Comparison of ENCODE assay signal across 11 cellular contexts in the genomic region with DNA sequence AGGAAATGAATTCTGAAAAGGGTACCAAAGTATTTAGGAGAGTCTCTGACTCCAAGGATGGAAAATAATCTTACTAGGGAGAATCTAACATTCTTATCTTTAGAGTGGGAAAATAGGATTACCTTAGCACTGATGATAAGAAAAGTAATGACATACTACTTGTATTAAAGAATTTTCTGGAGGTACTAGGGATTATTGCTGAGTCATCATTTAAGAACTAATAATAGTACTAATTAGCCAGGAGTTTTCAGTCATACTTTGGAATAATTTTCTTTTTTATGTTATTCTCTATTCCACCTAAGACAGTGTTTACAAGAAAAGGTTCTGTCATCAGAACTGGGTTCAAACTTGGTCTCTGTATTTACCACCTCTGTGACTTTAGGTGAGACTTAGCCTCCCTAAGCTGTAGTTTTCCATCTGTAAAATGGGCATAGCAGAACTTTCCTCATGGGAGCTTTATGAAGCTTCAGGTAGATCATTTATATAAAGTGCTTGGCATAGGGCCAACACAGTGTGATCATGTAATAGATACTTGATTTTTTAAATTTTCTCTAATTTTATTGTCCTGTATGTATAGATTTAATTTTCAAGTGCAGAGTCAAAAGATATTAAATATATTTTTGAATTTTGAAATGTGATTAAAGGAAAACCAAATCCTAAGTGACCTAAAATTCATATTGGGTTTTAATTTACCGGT. TPM values are rescaled to one million over a fixed set of nuclear protein-coding genes. Genes with fewer than 3 reads are reported as not detected.
DNase-seq lines count a peak whose midpoint lies in the region; ATAC-seq, FAIRE-seq and TF ChIP-seq lines count a peak whose summit lies in the region.
"Had no signal": no experiment of that assay in that cellular context is flagged by ENCODE, and none has a peak within 500 bp of the region (broad histone marks: within the 10 kb centered on the region; RNA-seq: fewer than 3 reads in every experiment).

No MANE protein-coding gene starts in this region.

- H3K9ac ChIP-seq in smooth muscle cell (ENCODE audit: low read depth) = no peak overlapping the region

- TF ChIP-seq POLR2A in H54 (IDR thresholded peaks at IDR 0.05; ENCODE audit: low read depth, low read length) = no peak

- no peak for TF ChIP-seq EP300 in Ishikawa (IDR thresholded peaks at IDR 0.05; ENCODE audit: borderline replicate concordance)

- TF ChIP-seq CTCF in ascending aorta (IDR thresholded peaks at IDR 0.05) (no peak), foreskin keratinocyte (conservative IDR thresholded peaks at IDR 0.05) (no peak), smooth muscle cell (IDR thresholded peaks at IDR 0.05; ENCODE audit: borderline replicate concordance, insufficient read depth, poor library complexity, severe bottlenecking) (no peak)

- no peak for TF ChIP-seq RAD21 in Ishikawa (IDR thresholded peaks at IDR 0.05; ENCODE audit: low read depth)

- intact Hi-C loops in ascending aorta (cut with DNase I) = no loop called here

- H3K4me2 ChIP-seq in smooth muscle cell = no peak overlapping the region

- DNase-seq in ascending aorta (ENCODE audit: low spot score in 2 of 2) (no peak), foreskin keratinocyte (no peak), smooth muscle cell (lab: John Stamatoyannopoulos, UW; ENCODE audit: unreplicated experiment) (no peak), NCI-H1436 (lab: John Stamatoyannopoulos, UW) (no peak), H54 (ENCODE audit: insufficient read length, low spot score) (no peak), H7 (no peak)
- DNase-seq: BE2C, DMS79, SHP77 had no signal

- ATAC-seq in foreskin keratinocyte = no peak
- ATAC-seq in GM21367 (IDR thresholded peaks at IDR 0.05; ENCODE audit: unreplicated experiment) = no peak

- H3K4me3 ChIP-seq in ascending aorta = no peak overlapping the region
- H3K4me3 ChIP-seq in smooth muscle cell = no peak overlapping the region
- H3K4me3 ChIP-seq in H7 (ENCODE audit: insufficient read depth, low read depth, low read length) = no peak overlapping the region

- no peaks in the 10 kb centered on the region for H4K20me1 ChIP-seq in smooth muscle cell (ENCODE audit: low read depth)

- no peaks in the 10 kb centered on the region for H3K79me2 ChIP-seq in smooth muscle cell (ENCODE audit: low read depth)

- H3K27me3 ChIP-seq in ascending aorta (no peaks in the 10 kb centered on the region), foreskin keratinocyte (no peaks in the 10 kb centered on the region), smooth muscle cell (ENCODE audit: low read depth) (no peaks in the 10 kb centered on the region), H7 (ENCODE audit: control insufficient read depth, insufficient read depth, low read length) (no peaks in the 10 kb centered on the region)
- H3K27me3 ChIP-seq: BE2C had no signal

- 100% methylated on average over 1 of the region's 1 CpG for WGBS in smooth muscle cell (ENCODE audit: low lambda C conversion rate)

- H3K9me3 ChIP-seq in ascending aorta (no peaks in the 10 kb centered on the region), smooth muscle cell (replicated peaks; ENCODE audit: low read depth) (no peaks in the 10 kb centered on the region)
- H3K9me3 ChIP-seq: BE2C had no signal

- H3K4me1 ChIP-seq in ascending aorta = peaks cover 0 to 6% of the 10 kb centered on the region in 2 donors
- H3K4me1 ChIP-seq in foreskin keratinocyte = peaks cover 44% of the 10 kb centered on the region
- H3K4me1 ChIP-seq in smooth muscle cell (ENCODE audit: low read depth) = no peaks in the 10 kb centered on the region
- H3K4me1 ChIP-seq: BE2C had no signal

- no peaks in the 10 kb centered on the region for H3F3A ChIP-seq in smooth muscle cell (ENCODE audit: low read depth)

- FAIRE-seq in H54 (lab: Jason Lieb, UNC) = no peak

- no peak overlapping the region for H2AFZ ChIP-seq in smooth muscle cell (ENCODE audit: low read depth)

- H3K27ac ChIP-seq in ascending aorta = peak overlapping the region; percentile 27 to 41
- H3K27ac ChIP-seq in foreskin keratinocyte = peak overlapping the region; percentile 98
- H3K27ac ChIP-seq in smooth muscle cell (ENCODE audit: low read depth) = peak overlapping the region; percentile 71

- H3K36me3 ChIP-seq in ascending aorta (no peaks in the 10 kb centered on the region), smooth muscle cell (ENCODE audit: low read depth) (no peaks in the 10 kb centered on the region), H7 (replicated peaks; ENCODE audit: control insufficient read depth, insufficient read depth, low read length) (no peaks in the 10 kb centered on the region)
- H3K36me3 ChIP-seq: BE2C had no signal

TF ChIP-seq in Ishikawa, 13 proteins besides CTCF, POLR2A, EP300 and RAD21:
- TF ChIP-seq, protein P1, sequence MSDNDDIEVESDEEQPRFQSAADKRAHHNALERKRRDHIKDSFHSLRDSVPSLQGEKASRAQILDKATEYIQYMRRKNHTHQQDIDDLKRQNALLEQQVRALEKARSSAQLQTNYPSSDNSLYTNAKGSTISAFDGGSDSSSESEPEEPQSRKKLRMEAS (IDR thresholded peaks at IDR 0.05) = no peak
- peak; percentile 73 for TF ChIP-seq NFIC (IDR thresholded peaks at IDR 0.05)

RNA-seq across cellular contexts. Expression of a gene that starts 20.4 kb away (rescaled TPM):
- total RNA-seq in ascending aorta (7.9 TPM), foreskin keratinocyte (12.3 and 12.9 TPM in 2 replicates), smooth muscle cell (10.2 and 11.5 TPM in 2 replicates)
- polyA plus RNA-seq in foreskin keratinocyte (1.2 and 1.3 TPM in 2 replicates), smooth muscle cell (0.38 and 1.5 TPM in 2 replicates)
- 1.5 and 2.2 TPM in 2 replicates for total RNA-seq in H7 (2014; rRNA removed; shearing (Covaris generic))

Comparison
In these comparisons a context has a peak if more than half of its experiments do, and no peak if none do; other contexts are left out.
1. H3K27ac ChIP-seq: peak in every context shown above with its lines; median percentile 98 in foreskin keratinocyte; 71 in smooth muscle cell; 34 in ascending aorta.